Comparison of ENCODE assay signal across 13 cellular contexts in the genomic region with DNA sequence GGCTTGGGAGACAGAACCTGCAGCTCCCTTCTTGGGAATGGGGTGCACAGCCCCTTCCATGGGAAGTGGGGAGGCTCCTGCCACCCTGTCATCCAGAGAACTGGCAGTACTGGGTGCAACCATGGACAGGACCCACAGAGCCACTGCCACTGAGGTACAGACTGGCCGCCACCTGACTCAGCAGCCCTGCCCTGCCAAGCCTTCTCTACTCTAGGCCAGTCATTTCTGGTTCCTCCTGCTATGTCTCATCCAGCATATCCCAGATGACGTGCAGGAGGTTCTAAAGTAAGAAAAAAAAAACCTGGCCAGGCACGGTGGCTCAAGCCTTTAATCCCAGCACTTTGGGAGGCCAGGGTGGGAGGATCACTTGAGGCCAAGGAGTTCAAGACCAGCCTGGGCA.
"Had no signal": no experiment of that assay in that cellular context is flagged by ENCODE, and none has a peak within 500 bp of the region (broad histone marks: within the 10 kb centered on the region; RNA-seq: fewer than 3 reads in every experiment).

No MANE protein-coding gene starts in this region.

- H3K27me3 ChIP-seq: esophagus squamous epithelium had no signal

- DNase-seq: effector memory CD4-positive, alpha-beta T cell; esophagus squamous epithelium; foreskin melanocyte; head of caudate nucleus; hippocampal formation; kidney glomerular epithelial cell; naive thymus-derived CD8-positive, alpha-beta T cell; right cardiac atrium; small intestine; stimulated activated CD4-positive, alpha-beta T cell treated with anti-CD3 and anti-CD28 coated beads, Interleukin-12 subunit alpha, Interleukin-12 subunit beta, amount 100 ng/mL, for 4 hours; stimulated activated naive CD4-positive, alpha-beta T cell treated with Interleukin-2 at 50 U/mL for 16 hours; trophoblast cell had no signal

- H3K4me3 ChIP-seq: esophagus squamous epithelium had no signal

- H3K9me3 ChIP-seq: esophagus squamous epithelium had no signal

- ATAC-seq: naive thymus-derived CD8-positive, alpha-beta T cell; right cardiac atrium had no signal

- H3K27ac ChIP-seq: epithelial cell of prostate, esophagus squamous epithelium had no signal
